In the genomic region with DNA sequence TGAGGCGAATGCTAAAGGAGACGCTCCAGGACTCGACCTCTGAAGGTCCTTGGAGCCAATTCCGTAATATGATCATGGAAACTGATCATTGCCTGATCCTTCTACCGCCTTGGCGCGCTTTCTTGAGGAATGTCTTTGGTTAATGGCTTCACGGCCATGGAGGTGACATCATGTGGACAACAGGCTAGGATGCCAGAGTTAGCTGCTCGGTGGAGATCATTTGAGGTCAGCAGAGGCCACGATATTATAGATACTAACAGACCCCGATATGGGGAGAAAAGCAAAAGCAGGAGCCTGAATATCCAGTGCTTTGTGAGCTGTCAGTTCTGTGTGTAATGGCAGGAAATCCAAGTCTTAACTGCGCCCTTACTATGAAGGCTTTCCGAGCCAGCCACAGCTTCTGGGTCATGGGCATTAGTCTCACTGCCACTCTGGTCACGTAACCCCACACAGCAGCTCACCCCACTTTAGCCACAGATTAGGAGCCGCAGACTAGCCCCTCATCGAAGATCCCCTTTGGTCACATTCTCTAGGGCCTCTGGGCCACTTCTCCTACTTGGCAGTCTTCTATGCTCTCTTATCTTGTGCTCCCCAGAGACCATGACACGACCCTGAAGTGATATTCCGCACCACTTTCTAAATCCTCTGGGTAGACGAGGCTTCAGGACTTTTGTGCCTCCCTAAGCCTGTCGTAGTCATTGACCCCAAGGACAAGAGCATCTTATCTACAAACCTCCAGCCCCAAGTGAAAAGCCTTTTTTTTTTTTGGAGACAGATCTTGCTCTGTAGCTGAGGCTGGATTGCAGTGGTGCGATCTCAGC, we compare ENCODE assay signal across 8 cellular contexts. TPM values are rescaled to one million over a fixed set of nuclear protein-coding genes. Genes with fewer than 3 reads are reported as not detected.
DNase-seq lines count a peak whose midpoint lies in the region; ATAC-seq and TF ChIP-seq lines count a peak whose summit lies in the region.

No MANE protein-coding gene starts in this region.

- TF ChIP-seq EP300 in Ishikawa (IDR thresholded peaks at IDR 0.05; ENCODE audit: borderline replicate concordance) (no peak), upper lobe of left lung (IDR thresholded peaks at IDR 0.05) (no peak)

- CTCF ChIA-PET in MCF 10A (lab: Yijun Ruan, JAX) = interaction anchor here (0.6 to 1.4 kb wide), 5 partner anchors 13 to 1197 kb away, joined by 3 to 4 read pairs (median 3); a partner anchor contains a TSS

- ATAC-seq in upper lobe of left lung (ENCODE audit: low FRiP score in 2 of 2) = peak; percentile 0 to 56
- ATAC-seq in GM21576 (IDR thresholded peaks at IDR 0.05; ENCODE audit: unreplicated experiment) = no peak

- no peaks in the 10 kb centered on the region for H3K27me3 Mint-ChIP-seq in MCF 10A (ENCODE audit: insufficient read depth, unreplicated experiment)

- intact Hi-C loops in MCF 10A (cut with micrococcal nuclease) = loop anchor here (1.0 kb wide), 1 partner anchor 15 kb away; no protein-coding TSS in a partner anchor
- intact Hi-C loops in posterior vena cava (cut with DNase I) = no loop called here

- peak overlapping the region; percentile 3 to 21 for H3K9ac ChIP-seq in liver (ENCODE audit: low read depth in 1 of 2, low read length in 2 of 2)

- POLR2A ChIA-PET in MCF 10A (lab: Yijun Ruan, JAX) = interaction anchor here (0.6 to 3.9 kb wide), 18 partner anchors 10 to 868 kb away, joined by 3 to 27 read pairs (median 5); a partner anchor contains a TSS

- H3K9me3 ChIP-seq in liver (ENCODE audit: control insufficient read depth in 4 of 4, low read length in 3 of 4) (no peaks in the 10 kb centered on the region), upper lobe of left lung (no peaks in the 10 kb centered on the region)

- H3K36me3 Mint-ChIP-seq in MCF 10A (ENCODE audit: insufficient read depth, unreplicated experiment) = peaks cover 70% of the 10 kb centered on the region

- TF ChIP-seq CTCF in MCF 10A (IDR thresholded peaks at IDR 0.05; ENCODE audit: unreplicated experiment) = no peak
- no peak for TF ChIP-seq CTCF in liver (IDR thresholded peaks at IDR 0.05; ENCODE audit: low read depth, low read length, missing input control)
- no peak for TF ChIP-seq CTCF in upper lobe of left lung (IDR thresholded peaks at IDR 0.05)

- H3K27me3 ChIP-seq in liver (ENCODE audit: control insufficient read depth in 4 of 4, insufficient read depth in 4 of 4, low read length in 3 of 4) (no peaks in the 10 kb centered on the region), upper lobe of left lung (no peaks in the 10 kb centered on the region)

- H3K27ac Mint-ChIP-seq in MCF 10A (ENCODE audit: low read depth, unreplicated experiment) = peak overlapping the region; percentile 84

- H3K36me3 ChIP-seq in liver (ENCODE audit: control insufficient read depth in 4 of 4, insufficient read depth in 3 of 4, low read depth in 1 of 4, low read length in 3 of 4) (peaks cover 0 to 2% (median 0%) of the 10 kb centered on the region in 4 donors), upper lobe of left lung (peaks cover 0 to 17% (median 2%) of the 10 kb centered on the region in 4 donors)

- DNase-seq in Ammon's horn (ENCODE audit: low spot score) (peak; percentile 8), MCF 10A (ENCODE audit: unreplicated experiment) (no peak), upper lobe of left lung (no peak), posterior vena cava (ENCODE audit: low spot score) (no peak)
- DNase-seq in stimulated activated naive CD4-positive, alpha-beta T cell (lab: John Stamatoyannopoulos, UW) = no peak

- TSS peak; percentile 74 for BruUV-seq in MCF 10A (replicated peaks; lab: Mats Ljungman, UMichigan)

- peaks cover 14 to 69% (median 62%) of the 10 kb centered on the region in 4 donors for H3K4me1 ChIP-seq in liver (ENCODE audit: control insufficient read depth in 4 of 4, insufficient read depth in 4 of 4, low read length in 3 of 4)
- H3K4me1 ChIP-seq in upper lobe of left lung = peaks cover 32 to 51% (median 41%) of the 10 kb centered on the region in 4 donors

- H3K9me3 Mint-ChIP-seq in MCF 10A (ENCODE audit: unreplicated experiment) = no peaks in the 10 kb centered on the region

- no peak for TF ChIP-seq POLR2A in upper lobe of left lung (IDR thresholded peaks at IDR 0.05)

- TF ChIP-seq RAD21 in Ishikawa (IDR thresholded peaks at IDR 0.05; ENCODE audit: low read depth) = no peak
- no peak for TF ChIP-seq RAD21 in liver (IDR thresholded peaks at IDR 0.05)

- peak overlapping the region; percentile 95 for H3K4me3 Mint-ChIP-seq in MCF 10A (ENCODE audit: unreplicated experiment)

- H3K4me1 Mint-ChIP-seq in MCF 10A (ENCODE audit: insufficient read depth, unreplicated experiment) = peaks cover 19% of the 10 kb centered on the region

- peak overlapping the region; percentile 56 to 74 (median 70) for H3K4me3 ChIP-seq in liver (ENCODE audit: low read depth in 1 of 3, low read length in 3 of 3)
- peak overlapping the region; percentile 36 to 93 (median 74) for H3K4me3 ChIP-seq in upper lobe of left lung

- WGBS in liver = 39% methylated on average over 21 of the region's 21 CpGs
- 38 to 48% methylated on average over 21 of the region's 21 CpGs for WGBS in upper lobe of left lung, 2 donors

- H3K27ac ChIP-seq in liver (ENCODE audit: low read depth in 1 of 2, low read length in 2 of 2) (peak overlapping the region; percentile 86 to 95), upper lobe of left lung (peak overlapping the region; percentile 93 to 95 (median 94))

TF ChIP-seq in Ishikawa, 13 proteins besides CTCF, POLR2A, EP300 and RAD21:
- TF ChIP-seq TEAD4 (IDR thresholded peaks at IDR 0.05) = peak; percentile 36; the same call in 1 of the 2 replicates
- TF ChIP-seq, protein P1, sequence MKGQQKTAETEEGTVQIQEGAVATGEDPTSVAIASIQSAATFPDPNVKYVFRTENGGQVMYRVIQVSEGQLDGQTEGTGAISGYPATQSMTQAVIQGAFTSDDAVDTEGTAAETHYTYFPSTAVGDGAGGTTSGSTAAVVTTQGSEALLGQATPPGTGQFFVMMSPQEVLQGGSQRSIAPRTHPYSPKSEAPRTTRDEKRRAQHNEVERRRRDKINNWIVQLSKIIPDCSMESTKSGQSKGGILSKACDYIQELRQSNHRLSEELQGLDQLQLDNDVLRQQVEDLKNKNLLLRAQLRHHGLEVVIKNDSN (IDR thresholded peaks at IDR 0.05) = no peak
- no peak for TF ChIP-seq CEBPB (IDR thresholded peaks at IDR 0.05)
- peak; percentile 77 for TF ChIP-seq YY1 (IDR thresholded peaks at IDR 0.05; ENCODE audit: low read depth)

TF ChIP-seq in liver, 16 proteins besides CTCF, POLR2A, EP300 and RAD21:
- TF ChIP-seq HNF4G (IDR thresholded peaks at IDR 0.05) = no peak
- TF ChIP-seq, protein P2, sequence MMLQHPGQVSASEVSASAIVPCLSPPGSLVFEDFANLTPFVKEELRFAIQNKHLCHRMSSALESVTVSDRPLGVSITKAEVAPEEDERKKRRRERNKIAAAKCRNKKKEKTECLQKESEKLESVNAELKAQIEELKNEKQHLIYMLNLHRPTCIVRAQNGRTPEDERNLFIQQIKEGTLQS (IDR thresholded peaks at IDR 0.05) = no peak
- TF ChIP-seq NR2F2 (IDR thresholded peaks at IDR 0.05) = peak; percentile 8
- TF ChIP-seq YY1 (IDR thresholded peaks at IDR 0.05) = peak; percentile 47
- TF ChIP-seq SP1 (IDR thresholded peaks at IDR 0.05) = peak; percentile 1

RNA-seq across cellular contexts. Expression of a gene that starts 0.7 kb away (rescaled TPM):
- total RNA-seq in MCF 10A (2022) (213 and 257 TPM in 2 replicates), liver (10 to 100 TPM; 59.0 to 79.9 TPM), upper lobe of left lung (100 to 1,000 TPM in 5 of 6 donors, 10 to 100 TPM in 1; 99.9 to 201 (median 151) TPM), posterior vena cava (100 to 1,000 TPM; 109 to 115 TPM)
- polyA plus RNA-seq in liver = 10 to 100 TPM; 33.8 to 36.0 TPM

RNA-seq across cellular contexts. Expression of a gene that starts 14.9 kb away (rescaled TPM):
- total RNA-seq in MCF 10A (2022) (169 and 210 TPM in 2 replicates), liver (10 to 100 TPM; 24.6 to 68.7 TPM), upper lobe of left lung (100 to 1,000 TPM in 1 of 6 donors, 10 to 100 TPM in 5; 50.3 to 105 (median 61.4) TPM), posterior vena cava (10 to 100 TPM; 62.1 to 79.3 TPM)
- 100 to 1,000 TPM in 1 of 2 donors, 10 to 100 TPM in 1; 72.6 to 163 TPM for polyA plus RNA-seq in liver

RNA-seq across cellular contexts. Expression of a gene that starts 32.9 kb away (rescaled TPM):
- total RNA-seq in MCF 10A (2022) (72.9 and 80.1 TPM in 2 replicates), liver (10 to 100 TPM; 20.5 to 92.4 TPM), upper lobe of left lung (100 to 1,000 TPM in 1 of 6 donors, 10 to 100 TPM in 5; 19.5 to 227 (median 74.4) TPM), posterior vena cava (10 to 100 TPM; 29.4 to 40.7 TPM)
- 10 to 100 TPM; 26.9 to 28.5 TPM for polyA plus RNA-seq in liver

RNA-seq across cellular contexts. Expression of a gene that starts 34.1 kb away (rescaled TPM):
- total RNA-seq in MCF 10A (2022) (3.6 and 3.8 TPM in 2 replicates), liver (10 to 100 TPM in 1 of 2 donors, 1 to 10 TPM in 1; 3.2 to 40.7 TPM), upper lobe of left lung (10 to 100 TPM; 12.8 to 26.3 (median 17.5) TPM), posterior vena cava (10 to 100 TPM in 1 of 2 donors, 1 to 10 TPM in 1; 9.6 to 10.1 TPM)
- 10 to 100 TPM in 1 of 2 donors, 1 to 10 TPM in 1; 9.5 to 21.6 TPM for polyA plus RNA-seq in liver

RNA-seq across cellular contexts. Expression of a gene that starts 37.8 kb away (rescaled TPM):
- total RNA-seq in MCF 10A (2022) (0.61 and 1.7 TPM in 2 replicates), liver (under 1 TPM in 1 of 2 donors, not detected in 1; 0.25 TPM), upper lobe of left lung (1 to 10 TPM in 1 of 6 donors, under 1 TPM in 1, not detected in 4; 0.81 to 1.1 TPM), posterior vena cava (not detected)
- polyA plus RNA-seq in liver = under 1 TPM; 0.14 to 0.22 TPM
